Comparison of ENCODE assay signal across 1 cellular context in the genomic region with DNA sequence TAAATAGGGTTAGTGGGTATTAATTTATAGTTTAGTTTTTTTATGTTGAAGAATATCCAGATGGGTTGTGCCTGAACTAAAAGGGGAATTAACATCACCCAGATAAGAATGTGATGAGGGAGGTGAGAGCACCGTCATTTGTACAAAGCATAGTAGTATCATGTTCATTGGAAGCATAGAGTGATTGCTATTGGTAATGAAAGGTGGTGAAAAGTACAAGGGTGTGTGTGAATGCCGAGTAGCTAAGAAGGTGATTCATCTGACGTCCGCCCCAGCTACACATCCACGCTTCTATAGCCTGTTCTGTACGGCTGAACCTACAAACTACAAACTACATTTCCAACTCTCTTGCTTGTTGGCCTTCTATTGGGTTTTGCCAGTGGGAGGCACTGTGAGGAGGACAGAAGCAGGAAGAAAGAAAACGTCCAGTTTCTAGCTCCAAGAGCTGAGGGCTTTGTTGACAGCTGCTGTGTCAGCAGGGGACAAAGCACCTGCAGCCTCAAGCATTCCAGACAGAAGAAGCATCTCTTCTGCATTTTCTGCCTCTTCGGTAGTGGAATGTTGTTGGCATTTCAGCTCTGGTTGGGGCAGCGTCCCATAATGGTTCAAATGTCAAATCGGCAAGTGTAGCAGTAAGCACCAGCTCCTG.
TF ChIP-seq lines count a peak whose summit lies in the region.

No MANE protein-coding gene starts in this region.

TF ChIP-seq in H1, 55 proteins besides CTCF, POLR2A, EP300 and RAD21:
- 0 out of 2 replicates have a peak, but pooled peaks have one; percentile 71 for TF ChIP-seq TCF12 (IDR thresholded peaks at IDR 0.05; ENCODE audit: low read depth, low read length)
- no peak for TF ChIP-seq BACH1 (IDR thresholded peaks at IDR 0.05; ENCODE audit: low read length)
- peak; percentile 54; the same call in 1 of the 2 replicates for TF ChIP-seq TEAD4 (IDR thresholded peaks at IDR 0.05; ENCODE audit: low read depth, low read length)
- TF ChIP-seq, protein P1, sequence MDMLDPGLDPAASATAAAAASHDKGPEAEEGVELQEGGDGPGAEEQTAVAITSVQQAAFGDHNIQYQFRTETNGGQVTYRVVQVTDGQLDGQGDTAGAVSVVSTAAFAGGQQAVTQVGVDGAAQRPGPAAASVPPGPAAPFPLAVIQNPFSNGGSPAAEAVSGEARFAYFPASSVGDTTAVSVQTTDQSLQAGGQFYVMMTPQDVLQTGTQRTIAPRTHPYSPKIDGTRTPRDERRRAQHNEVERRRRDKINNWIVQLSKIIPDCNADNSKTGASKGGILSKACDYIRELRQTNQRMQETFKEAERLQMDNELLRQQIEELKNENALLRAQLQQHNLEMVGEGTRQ (IDR thresholded peaks at IDR 0.05; ENCODE audit: low read length) = no peak
- TF ChIP-seq JUND (IDR thresholded peaks at IDR 0.05; ENCODE audit: low read length) = no peak
